In the genomic region with DNA sequence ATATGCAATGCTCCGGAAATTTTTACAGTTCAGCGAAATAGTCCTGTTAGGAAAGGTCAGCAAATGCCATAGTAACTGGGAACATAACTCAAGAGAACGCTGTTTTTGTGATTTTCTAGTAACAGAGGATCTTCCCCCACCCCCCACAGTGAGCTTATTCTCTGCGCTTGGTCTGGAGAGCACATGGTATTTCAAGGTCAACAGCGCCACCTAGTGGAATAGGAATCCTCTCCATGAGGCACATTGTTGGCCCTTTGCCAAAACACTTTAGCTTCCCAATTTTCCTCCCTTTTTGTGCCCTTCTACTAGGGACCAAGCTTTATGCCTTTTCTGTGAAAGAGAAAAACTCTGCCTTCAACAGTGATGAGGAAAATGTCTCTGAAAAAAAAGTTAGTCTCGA, we compare ENCODE assay signal across 8 cellular contexts. TPM values are rescaled to one million over a fixed set of nuclear protein-coding genes. Genes with fewer than 3 reads are reported as not detected.
DNase-seq lines count a peak whose midpoint lies in the region; ATAC-seq and TF ChIP-seq lines count a peak whose summit lies in the region.

No MANE protein-coding gene starts in this region.

- no peaks in the 10 kb centered on the region for H3K36me3 Mint-ChIP-seq in CD14-positive monocyte

- ATAC-seq in upper lobe of right lung: peak; percentile 55
- no peak for ATAC-seq in activated CD4-positive, CD25-positive, alpha-beta regulatory T cell treated with anti-CD3 and anti-CD28 coated beads, Interleukin-2, amount 50 U/mL, for 24 hours
- ATAC-seq in GM19328 (IDR thresholded peaks at IDR 0.05; ENCODE audit: unreplicated experiment): no peak

- no peak overlapping the region for H3K27ac Mint-ChIP-seq in CD14-positive monocyte

- no peaks in the 10 kb centered on the region for H3K4me1 Mint-ChIP-seq in CD14-positive monocyte

- in situ Hi-C loops in GM13977 (cut with MboI; ENCODE audit: low pct_unique_long_range_greater_than_20kb, low sequenced_read_pairs, unreplicated experiment): no loop called here

- peaks cover 6% of the 10 kb centered on the region for H3K9me3 ChIP-seq in upper lobe of right lung

- no peaks in the 10 kb centered on the region for H3K36me3 ChIP-seq in upper lobe of right lung

- intact Hi-C loops in CD14-positive monocyte (cut with micrococcal nuclease): no loop called here
- intact Hi-C loops in upper lobe of right lung (cut with DNase I): no loop called here

- H3K4me3 ChIP-seq in WI38 (ENCODE audit: low read depth, low read length) (no peak overlapping the region), upper lobe of right lung (no peak overlapping the region)

- DNase-seq in CD14-positive monocyte (ENCODE audit: low spot score): no peak
- no peak for DNase-seq in GM13977 (ENCODE audit: low spot score)
- peak; percentile 63 for DNase-seq in NCI-H2029 treated with DMSO at 0.1 percent for 48 hours (lab: John Stamatoyannopoulos, UW)
- peak; percentile 5 for DNase-seq in iPS-NIHi7 (ENCODE audit: extremely low spot score)
- no peak for DNase-seq in upper lobe of right lung

- H3K4me3 Mint-ChIP-seq in CD14-positive monocyte: no peak overlapping the region

- no peaks in the 10 kb centered on the region for H3K27me3 ChIP-seq in upper lobe of right lung

- H3K9me3 Mint-ChIP-seq in CD14-positive monocyte: peaks cover 0 to 16% (median 2%) of the 10 kb centered on the region in 7 donors

- H3K27me3 Mint-ChIP-seq in CD14-positive monocyte (ENCODE audit: low read depth in 3 of 3): no peaks in the 10 kb centered on the region

- H3K27ac ChIP-seq in upper lobe of right lung: no peak overlapping the region

- H3K4me1 ChIP-seq in upper lobe of right lung: no peaks in the 10 kb centered on the region

- peak; percentile 27 for TF ChIP-seq CTCF in CD14-positive monocyte (IDR thresholded peaks at IDR 0.05)
- peak; percentile 63 for TF ChIP-seq CTCF in GM13977 (IDR thresholded peaks at IDR 0.05; ENCODE audit: extremely low read depth, insufficient read depth, missing control alignments)
- TF ChIP-seq CTCF in WI38 (IDR thresholded peaks at IDR 0.05; ENCODE audit: low read depth, low read length): peak; percentile 30; the same call in 1 of the 2 replicates
- TF ChIP-seq CTCF in upper lobe of right lung (IDR thresholded peaks at IDR 0.05): peak; percentile 49

RNA-seq across cellular contexts. Expression of a gene that starts 13.2 kb away (rescaled TPM):
- polyA plus RNA-seq in CD14-positive monocyte: not detected
- total RNA-seq in upper lobe of right lung: not detected

RNA-seq across cellular contexts. Expression of a gene that starts 37.1 kb away (rescaled TPM):
- polyA plus RNA-seq in CD14-positive monocyte: not detected
- total RNA-seq in upper lobe of right lung: not detected

RNA-seq across cellular contexts. Expression of a gene that starts 43.4 kb away (rescaled TPM):
- not detected for polyA plus RNA-seq in CD14-positive monocyte
- total RNA-seq in upper lobe of right lung: not detected

Comparison
In these comparisons a context has a peak if more than half of its experiments do, and no peak if none do; other contexts are left out.
1. DNase-seq: peak in NCI-H2029 treated with DMSO at 0.1 percent for 48 hours (single experiment) and iPS-NIHi7 (single experiment); none in CD14-positive monocyte (single experiment), GM13977 (single experiment) and upper lobe of right lung (single experiment).
2. Peak in every context shown above with its lines, with median percentiles within 50 percentile points of each other: CTCF ChIP-seq.